Comparison of ENCODE assay signal across 8 cellular contexts in genomic region chr14:61812347-61813100, GRCh38. TPM values are rescaled to one million over a fixed set of nuclear protein-coding genes. Genes with fewer than 3 reads are reported as not detected.
DNase-seq lines count a peak whose midpoint lies in the region; ATAC-seq and TF ChIP-seq lines count a peak whose summit lies in the region.

Gene SYT16, plus strand, starts transcription at chr14:61812703.

- H3K9ac ChIP-seq in adipocyte (ENCODE audit: low read length) = peak within 1 kb of the TSS; percentile 54

- no peaks in the 10 kb centered on the region for H3K9me3 Mint-ChIP-seq in HFFc6
- no peaks in the 10 kb centered on the region for H3K9me3 Mint-ChIP-seq in stimulated activated naive CD8-positive, alpha-beta T cell treated with anti-CD3 and anti-CD28 coated beads, Interleukin-15, amount 100 ng/mL, for 72 hours

- H3K4me1 Mint-ChIP-seq in HFFc6 (ENCODE audit: low read depth) = no peaks in the 10 kb centered on the region; the same call in 1 of the 2 replicates
- H3K4me1 Mint-ChIP-seq in stimulated activated naive CD8-positive, alpha-beta T cell treated with anti-CD3 and anti-CD28 coated beads, Interleukin-15, amount 100 ng/mL, for 72 hours = peaks cover 13% of the 10 kb centered on the region

- H3K36me3 ChIP-seq in adipocyte (ENCODE audit: control insufficient read depth, insufficient read depth, low read length, severe bottlenecking) = no peaks in the 10 kb centered on the region

- H3K4me3 Mint-ChIP-seq in HFFc6 = peak within 1 kb of the TSS; percentile 24; the same call in 1 of the 2 replicates
- H3K4me3 Mint-ChIP-seq in stimulated activated naive CD8-positive, alpha-beta T cell treated with anti-CD3 and anti-CD28 coated beads, Interleukin-15, amount 100 ng/mL, for 72 hours = peak within 1 kb of the TSS; percentile 81 to 87

- no peaks in the 10 kb centered on the region for H3K9me3 ChIP-seq in adipocyte (ENCODE audit: control insufficient read depth, low read length)

- H3K27me3 Mint-ChIP-seq in HFFc6 (ENCODE audit: insufficient read depth) = peaks cover 44% of the 10 kb centered on the region
- peaks cover 85% of the 10 kb centered on the region for H3K27me3 Mint-ChIP-seq in stimulated activated naive CD8-positive, alpha-beta T cell treated with anti-CD3 and anti-CD28 coated beads, Interleukin-15, amount 100 ng/mL, for 72 hours

- no peak for TF ChIP-seq CTCF in HFFc6 (IDR thresholded peaks at IDR 0.05)

- peak; percentile 80 for ATAC-seq in stimulated activated naive CD8-positive, alpha-beta T cell treated with anti-CD3 and anti-CD28 coated beads, Interleukin-15, amount 100 ng/mL, for 72 hours
- ATAC-seq in HG03159 (IDR thresholded peaks at IDR 0.05; ENCODE audit: unreplicated experiment) = no peak
- ATAC-seq in GM18861 (IDR thresholded peaks at IDR 0.05; ENCODE audit: unreplicated experiment) = no peak

- H3K4me3 ChIP-seq in adipocyte (ENCODE audit: low read length) = peak within 1 kb of the TSS; percentile 74

- peak; percentile 43 for DNase-seq in AG08396 (ENCODE audit: low spot score)
- DNase-seq in HFFc6 = no peak
- peak; percentile 40 for DNase-seq in adipocyte (ENCODE audit: low read depth)
- DNase-seq in iPS-NIHi11 (ENCODE audit: low spot score) = peak; percentile 79
- DNase-seq in stimulated activated naive CD8-positive, alpha-beta T cell treated with anti-CD3 and anti-CD28 coated beads, Interleukin-15, amount 100 ng/mL, for 72 hours = peak; percentile 25 to 29
- no peak for DNase-seq in activated CD4-positive, CD25-positive, alpha-beta regulatory T cell treated with anti-CD3 and anti-CD28 coated beads, Interleukin-2, amount 50 U/mL, for 72 hours

- no peaks in the 10 kb centered on the region; the same call in 1 of the 2 replicates for H3K36me3 Mint-ChIP-seq in HFFc6 (ENCODE audit: low read depth)

- H3K4me1 ChIP-seq in adipocyte (ENCODE audit: control insufficient read depth, insufficient read depth, low read length) = peaks cover 4% of the 10 kb centered on the region

- H3K27ac Mint-ChIP-seq in HFFc6 = no peak within 1 kb of the TSS
- no peak within 1 kb of the TSS for H3K27ac Mint-ChIP-seq in stimulated activated naive CD8-positive, alpha-beta T cell treated with anti-CD3 and anti-CD28 coated beads, Interleukin-15, amount 100 ng/mL, for 72 hours

- H3K27me3 ChIP-seq in adipocyte (replicated peaks; ENCODE audit: control insufficient read depth, insufficient read depth, low read length) = peaks cover 43% of the 10 kb centered on the region

RNA-seq across cellular contexts. Expression of gene SYT16, which starts in this region (rescaled TPM):
- 1 to 10 TPM; 1.9 to 5.3 (median 2.2) TPM for total RNA-seq in HFFc6 (2021; fragmentation: NEBNext Ultra II Directional; extraction: Animal tissue kit (Norgen Biotek cat#: 25700))

Comparison
In these comparisons a context has a peak if more than half of its experiments do, and no peak if none do; other contexts are left out.
1. DNase-seq: peak in AG08396 (single experiment), adipocyte (single experiment), iPS-NIHi11 (single experiment) and stimulated activated naive CD8-positive, alpha-beta T cell treated with anti-CD3 and anti-CD28 coated beads, Interleukin-15, amount 100 ng/mL, for 72 hours (2 of 2); none in HFFc6 (single experiment) and activated CD4-positive, CD25-positive, alpha-beta regulatory T cell treated with anti-CD3 and anti-CD28 coated beads, Interleukin-2, amount 50 U/mL, for 72 hours (single experiment).